Comparison of ENCODE assay signal across 23 cellular contexts in genomic region chr7:46747222-46747621, GRCh38.
DNase-seq lines count a peak whose midpoint lies in the region; ATAC-seq and TF ChIP-seq lines count a peak whose summit lies in the region.
"Had no signal": no experiment of that assay in that cellular context is flagged by ENCODE, and none has a peak within 500 bp of the region (broad histone marks: within the 10 kb centered on the region; RNA-seq: fewer than 3 reads in every experiment).

No MANE protein-coding gene starts in this region.

- H3K27me3 ChIP-seq in HCT116 (ENCODE audit: insufficient read depth, low read length) = no peaks in the 10 kb centered on the region
- no peaks in the 10 kb centered on the region for H3K27me3 ChIP-seq in kidney epithelial cell (ENCODE audit: control insufficient read depth, insufficient read depth, low read length)
- H3K27me3 ChIP-seq in Caco-2 (replicated peaks; ENCODE audit: control insufficient read depth, insufficient read depth, low read length) = no peaks in the 10 kb centered on the region; the same call in 1 of the 2 replicates
- H3K27me3 ChIP-seq: pancreas, SJSA1 had no signal

- H3K79me2 ChIP-seq in HCT116 (ENCODE audit: insufficient read depth, low read length) = no peaks in the 10 kb centered on the region

- intact Hi-C loops in HCT116 (cut with micrococcal nuclease) (no loop called here), Caco-2 (cut with micrococcal nuclease; ENCODE audit: unreplicated experiment) (no loop called here)

- no peaks in the 10 kb centered on the region for H3K36me3 Mint-ChIP-seq in Caco-2 (ENCODE audit: insufficient read depth, unreplicated experiment)
- H3K36me3 Mint-ChIP-seq: activated naive CD4-positive, alpha-beta T cell treated with anti-CD3 and anti-CD28 coated beads, Interleukin-2, amount 10 ng/mL, durations not matched to agents 7 days and 5 days; CD14-positive monocyte; natural killer cell; type B pancreatic cell had no signal

- peaks cover 21 to 26% of the 10 kb centered on the region in 2 experiments for H3K4me1 ChIP-seq in HCT116 (ENCODE audit: control insufficient read depth in 1 of 2, insufficient read depth in 2 of 2, low read length in 2 of 2)
- H3K4me1 ChIP-seq in Caco-2 = no peaks in the 10 kb centered on the region

- DNase-seq in ACHN (peak; percentile 52), HCT116 (ENCODE audit: low read depth, low spot score) (peak; percentile 26), kidney epithelial cell (ENCODE audit: low read depth) (peak; percentile 61), Caco-2 (no peak)
- no peak for DNase-seq in activated CD4-positive, CD25-positive, alpha-beta regulatory T cell (lab: John Stamatoyannopoulos, UW)
- DNase-seq: activated CD4-positive, alpha-beta T cell treated with anti-CD3 and anti-CD28 coated beads for 48 hours; activated naive CD4-positive, alpha-beta T cell treated with anti-CD3 and anti-CD28 coated beads, Interleukin-2, amount 10 ng/mL, durations not matched to agents 7 days and 5 days; activated T-cell treated with anti-CD3 and anti-CD28 coated beads, Interleukin-2, amount 50 U/mL, for 72 hours; anterior cingulate cortex; left cardiac atrium; natural killer cell; NCI-H1694 treated with DMSO at 0.1 percent for 48 hours; NCI-H82; pancreas; right cardiac atrium; stimulated activated CD4-positive, alpha-beta T cell treated with anti-CD3 and anti-CD28 coated beads, Interleukin-15, amount 100 ng/mL, for 24 hours; stimulated activated CD8-positive, alpha-beta memory T cell treated with anti-CD3 and anti-CD28 coated beads, Interleukin-4, amount 100 ng/mL, for 48 hours had no signal

- H3K36me3 ChIP-seq in HCT116 (ENCODE audit: control insufficient read depth in 1 of 2, insufficient read depth in 2 of 2, low read length in 2 of 2) (no peaks in the 10 kb centered on the region), kidney epithelial cell (ENCODE audit: control insufficient read depth, insufficient read depth, low read length) (no peaks in the 10 kb centered on the region), Caco-2 (ENCODE audit: control insufficient read depth, insufficient read depth, low read length) (no peaks in the 10 kb centered on the region)
- H3K36me3 ChIP-seq: pancreas, SJSA1 had no signal

- peaks cover 15% of the 10 kb centered on the region for H3K27me3 Mint-ChIP-seq in Caco-2 (ENCODE audit: insufficient read depth, unreplicated experiment)
- H3K27me3 Mint-ChIP-seq: activated naive CD4-positive, alpha-beta T cell treated with anti-CD3 and anti-CD28 coated beads, Interleukin-2, amount 10 ng/mL, durations not matched to agents 7 days and 5 days; type B pancreatic cell had no signal

- peak; percentile 81 for ATAC-seq in HCT116
- no peak for ATAC-seq in HG03442 (IDR thresholded peaks at IDR 0.05; ENCODE audit: unreplicated experiment)
- no peak for ATAC-seq in HG02973 (IDR thresholded peaks at IDR 0.05; ENCODE audit: unreplicated experiment)
- ATAC-seq: activated T-cell treated with anti-CD3 and anti-CD28 coated beads, Interleukin-2, amount 50 U/mL, for 72 hours; left cardiac atrium; natural killer cell; pancreas; right cardiac atrium had no signal

- peak overlapping the region; percentile 50 for H3K4me2 ChIP-seq in HCT116 (ENCODE audit: low read length)

- in situ Hi-C loops in ACHN (cut with HindIII; ENCODE audit: low pct_ligation_motif_present, low pct_unique_long_range_greater_than_20kb, low sequenced_read_pairs) = no loop called here

- no peak for TF ChIP-seq POLR2A in HCT116 (IDR thresholded peaks at IDR 0.05; ENCODE audit: borderline replicate concordance, extremely low read depth, insufficient read depth, insufficient read length)

- BruUV-seq in HCT116 (replicated peaks; lab: Mats Ljungman, UMichigan) (no TSS peak), Caco-2 (replicated peaks; lab: Mats Ljungman, UMichigan) (no TSS peak)

- H3K27ac ChIP-seq in HCT116 (ENCODE audit: low read depth, low read length) = no peak overlapping the region
- H3K27ac ChIP-seq: pancreas, SJSA1 had no signal

- H3K9me3 ChIP-seq in HCT116 (ENCODE audit: control insufficient read depth in 1 of 2, insufficient read depth in 1 of 2, low read depth in 1 of 2, low read length in 2 of 2) (no peaks in the 10 kb centered on the region), Caco-2 (no peaks in the 10 kb centered on the region)
- H3K9me3 ChIP-seq: pancreas, SJSA1 had no signal

- no peak overlapping the region for H3K27ac Mint-ChIP-seq in Caco-2 (ENCODE audit: unreplicated experiment)
- H3K27ac Mint-ChIP-seq: activated naive CD4-positive, alpha-beta T cell treated with anti-CD3 and anti-CD28 coated beads, Interleukin-2, amount 10 ng/mL, durations not matched to agents 7 days and 5 days; activated T-cell treated with anti-CD3 and anti-CD28 coated beads, Interleukin-2, amount 50 U/mL, for 72 hours; CD14-positive monocyte; natural killer cell; type B pancreatic cell had no signal

- peak overlapping the region; percentile 10 for H2AFZ ChIP-seq in HCT116 (ENCODE audit: low read depth, low read length, poor library complexity, severe bottlenecking)

- TF ChIP-seq CTCF in HCT116 (IDR thresholded peaks at IDR 0.05 in 2 of 3, conservative IDR thresholded peaks at IDR 0.05 in 1 of 3; ENCODE audit: borderline replicate concordance in 1 of 3, insufficient read depth in 1 of 3, low read depth in 2 of 3, low read length in 2 of 3) = no peak
- no peak for TF ChIP-seq CTCF in kidney epithelial cell (IDR thresholded peaks at IDR 0.05; ENCODE audit: insufficient read depth, low read length, poor library complexity, severe bottlenecking)
- TF ChIP-seq CTCF in Caco-2 (IDR thresholded peaks at IDR 0.05; ENCODE audit: insufficient read depth in 1 of 2, low read depth in 1 of 2, low read length in 1 of 2, severe bottlenecking in 1 of 2, unreplicated experiment in 1 of 2) = no peak

- H3K4me3 ChIP-seq in HCT116 (replicated peaks in 1 of 2; ENCODE audit: low read depth in 1 of 2, low read length in 2 of 2) = no peak overlapping the region
- no peak overlapping the region for H3K4me3 ChIP-seq in kidney epithelial cell (ENCODE audit: low read depth, low read length)
- H3K4me3 ChIP-seq in Caco-2 (ENCODE audit: low read depth, low read length) = no peak overlapping the region
- H3K4me3 ChIP-seq: pancreas, SJSA1 had no signal

- H3K9me2 ChIP-seq in HCT116 (ENCODE audit: insufficient read depth) = no peaks in the 10 kb centered on the region

- no peak overlapping the region for H3K4me3 Mint-ChIP-seq in Caco-2 (ENCODE audit: unreplicated experiment)
- H3K4me3 Mint-ChIP-seq: activated naive CD4-positive, alpha-beta T cell treated with anti-CD3 and anti-CD28 coated beads, Interleukin-2, amount 10 ng/mL, durations not matched to agents 7 days and 5 days; activated T-cell treated with anti-CD3 and anti-CD28 coated beads, Interleukin-2, amount 50 U/mL, for 72 hours; CD14-positive monocyte; natural killer cell; type B pancreatic cell had no signal

- H4K20me1 ChIP-seq in HCT116 (ENCODE audit: insufficient read depth) = no peaks in the 10 kb centered on the region

- RAD21 ChIA-PET in HCT116 (lab: Charles Lee; ENCODE audit: low non-redundant PET in 1 of 2, low total read pairs in 2 of 2, uncharacterized antibody in 2 of 2, unreplicated experiment in 2 of 2) = no interaction called here

- CTCF ChIA-PET in HCT116 (lab: Charles Lee) = no interaction called here
- CTCF ChIA-PET in Caco-2 (lab: Charles Lee) = no interaction called here

- TF ChIP-seq RAD21 in HCT116 (IDR thresholded peaks at IDR 0.05; ENCODE audit: low read depth) = no peak

- H3K4me1 Mint-ChIP-seq in Caco-2 (ENCODE audit: low read depth, unreplicated experiment) = no peaks in the 10 kb centered on the region
- H3K4me1 Mint-ChIP-seq: activated naive CD4-positive, alpha-beta T cell treated with anti-CD3 and anti-CD28 coated beads, Interleukin-2, amount 10 ng/mL, durations not matched to agents 7 days and 5 days; CD14-positive monocyte; natural killer cell had no signal

- H3K9me3 Mint-ChIP-seq in Caco-2 (ENCODE audit: unreplicated experiment) = no peaks in the 10 kb centered on the region
- H3K9me3 Mint-ChIP-seq: type B pancreatic cell had no signal

- POLR2A ChIA-PET in HCT116 (lab: Charles Lee) = no interaction called here
- POLR2A ChIA-PET in Caco-2 (lab: Charles Lee) = no interaction called here

- no peak overlapping the region for H3K9ac ChIP-seq in HCT116 (ENCODE audit: low read length)

TF ChIP-seq in HCT116, 20 proteins besides CTCF, POLR2A, EP300 and RAD21 (continues in another document):
- TF ChIP-seq POLR2AphosphoS5 (IDR thresholded peaks at IDR 0.05; ENCODE audit: low read depth, low read length) (peak; percentile 24; the same call in 1 of the 2 replicates), MAX (IDR thresholded peaks at IDR 0.05) (no peak), SP1 (IDR thresholded peaks at IDR 0.05; ENCODE audit: low read depth) (peak; percentile 66), FOSL1 (IDR thresholded peaks at IDR 0.05; ENCODE audit: low read depth) (peak; percentile 49; the same call in 1 of the 2 replicates), ELF1 (IDR thresholded peaks at IDR 0.05; ENCODE audit: borderline replicate concordance, low read depth) (no peak)

TF ChIP-seq in PFSK-1, 5 proteins besides CTCF, POLR2A, EP300 and RAD21:
- TF ChIP-seq REST (IDR thresholded peaks at IDR 0.05; ENCODE audit: insufficient read depth in 1 of 2, low read depth in 2 of 2, low read length in 2 of 2) (no peak), FOXP2 (optimal IDR thresholded peaks at IDR 0.05; ENCODE audit: borderline replicate concordance, extremely low read depth, extremely low read length, insufficient read depth) (peak; percentile 48)

Comparison
In these comparisons a context has a peak if more than half of its experiments do, and no peak if none do; other contexts are left out.
1. DNase-seq: peak in ACHN (single experiment), HCT116 (single experiment) and kidney epithelial cell (single experiment); none in Caco-2 (0 of 2) and activated CD4-positive, CD25-positive, alpha-beta regulatory T cell (0 of 4).